ENCODE assay signal across 8 cellular contexts in the genomic region with DNA sequence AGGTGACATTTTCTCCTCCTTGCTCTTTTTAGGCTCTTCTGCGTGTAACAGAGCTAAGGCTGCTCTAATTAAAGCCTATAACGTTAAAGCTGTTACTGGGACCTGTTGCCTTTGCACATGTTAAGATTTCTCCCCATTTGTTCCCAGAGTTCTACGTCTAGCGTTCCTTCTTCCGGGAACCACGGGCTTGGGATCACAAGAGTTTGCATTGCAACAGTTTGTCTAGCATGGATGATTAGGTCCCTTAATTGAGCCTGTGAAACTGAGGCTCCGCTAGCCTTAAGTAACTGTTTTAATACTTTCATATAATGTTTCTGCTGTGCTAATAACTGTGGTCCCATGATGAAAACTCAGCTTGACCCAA. TPM values are rescaled to one million over a fixed set of nuclear protein-coding genes. Genes with fewer than 3 reads are reported as not detected.
A peak's percentile ranks its signal among the peaks of the same experiment; 100 is the strongest.
DNase-seq lines count a peak whose midpoint lies in the region; ATAC-seq and TF ChIP-seq lines count a peak whose summit lies in the region.

No MANE protein-coding gene starts in this region.

- H3K27ac Mint-ChIP-seq in activated T-cell treated with anti-CD3 and anti-CD28 coated beads, Interleukin-2, amount 50 U/mL, for 24 hours, result peak overlapping the region; percentile 94
- H3K27ac Mint-ChIP-seq in type B pancreatic cell, result peak overlapping the region; percentile 96

- no peaks in the 10 kb centered on the region for H3K79me1 ChIP-seq in mesenchymal stem cell (replicated peaks; ENCODE audit: low read length, poor library complexity, severe bottlenecking)

- H2BK120ac ChIP-seq in mesenchymal stem cell (ENCODE audit: low read depth, low read length), result no peak overlapping the region

- no peak overlapping the region for H2BK15ac ChIP-seq in mesenchymal stem cell (ENCODE audit: low read depth, poor library complexity, severe bottlenecking)

- H3K4me2 ChIP-seq in mammary epithelial cell (ENCODE audit: insufficient read depth, low read depth, low read length) (peak overlapping the region; percentile 46), mesenchymal stem cell (ENCODE audit: low read length, poor library complexity, severe bottlenecking) (peak overlapping the region; percentile 89)

- no peak overlapping the region for H3K23ac ChIP-seq in mesenchymal stem cell (ENCODE audit: low read length in 2 of 2)

- H2AFZ ChIP-seq in mammary epithelial cell (ENCODE audit: low read depth, low read length) (peak overlapping the region; percentile 75), mesenchymal stem cell (ENCODE audit: low read depth, low read length) (no peak overlapping the region)

- DNase-seq in activated T-cell treated with anti-CD3 and anti-CD28 coated beads, Interleukin-2, amount 50 U/mL, for 24 hours, result no peak
- DNase-seq in activated T-cell treated with anti-CD3 and anti-CD28 coated beads, Interleukin-2, amount 50 U/mL, for 1 hour, result no peak
- DNase-seq in mammary epithelial cell (no peak), mesenchymal stem cell (no peak), type B pancreatic cell (ENCODE audit: extremely low spot score, unreplicated experiment) (no peak)
- no peak for DNase-seq in activated CD8-positive, alpha-beta memory T cell treated with anti-CD3 and anti-CD28 coated beads, Interleukin-2, amount 50 U/mL, for 48 hours

- TF ChIP-seq CTCF in mammary epithelial cell (conservative IDR thresholded peaks at IDR 0.05 in 1 of 2, IDR thresholded peaks at IDR 0.05 in 1 of 2; ENCODE audit: extremely low read depth in 1 of 2, insufficient read depth in 1 of 2, low read depth in 1 of 2, low read length in 2 of 2) (no peak), type B pancreatic cell (conservative IDR thresholded peaks at IDR 0.05) (no peak)

- CTCF ChIA-PET in mammary epithelial cell (lab: Charles Lee; ENCODE audit: low non-redundant PET), result no interaction called here

- no peaks in the 10 kb centered on the region for H3K9me3 Mint-ChIP-seq in activated T-cell treated with anti-CD3 and anti-CD28 coated beads, Interleukin-2, amount 50 U/mL, for 24 hours
- H3K9me3 Mint-ChIP-seq in type B pancreatic cell, result no peaks in the 10 kb centered on the region

- in situ Hi-C loops in mammary epithelial cell (cut with MboI; ENCODE audit: low sequenced_read_pairs in 2 of 2), result no loop called here

- H3K9me3 ChIP-seq in mammary epithelial cell (replicated peaks; ENCODE audit: insufficient read depth, low read length), result no peaks in the 10 kb centered on the region
- H3K9me3 ChIP-seq in mesenchymal stem cell (ENCODE audit: control insufficient read depth, low read length), result no peaks in the 10 kb centered on the region

- no peaks in the 10 kb centered on the region for H4K20me1 ChIP-seq in mammary epithelial cell (ENCODE audit: insufficient read depth, low read length)

- no peak overlapping the region for H4K8ac ChIP-seq in mesenchymal stem cell (ENCODE audit: low read length)

- no TSS peak for BruUV-seq in mammary epithelial cell (replicated peaks; lab: Mats Ljungman, UMichigan)

- dilution Hi-C loops in mammary epithelial cell (cut with HindIII; ENCODE audit: low sequenced_read_pairs), result no loop called here

- H2BK12ac ChIP-seq in mesenchymal stem cell (ENCODE audit: low read length in 2 of 2), result no peak overlapping the region

- ATAC-seq in HG03520 (IDR thresholded peaks at IDR 0.05; ENCODE audit: unreplicated experiment), result no peak
- ATAC-seq in HG03196 (IDR thresholded peaks at IDR 0.05; ENCODE audit: unreplicated experiment), result no peak

- H3K36me3 ChIP-seq in mammary epithelial cell (ENCODE audit: insufficient read depth, low read length) (no peaks in the 10 kb centered on the region), mesenchymal stem cell (ENCODE audit: control insufficient read depth in 1 of 2, insufficient read depth in 2 of 2, low read depth in 1 of 2, low read length in 2 of 2) (no peaks in the 10 kb centered on the region)

- H3K4me1 ChIP-seq in mammary epithelial cell (ENCODE audit: insufficient read depth, low read length) (peaks cover 4% of the 10 kb centered on the region), mesenchymal stem cell (ENCODE audit: control insufficient read depth, insufficient read depth, low read depth, low read length) (no peaks in the 10 kb centered on the region)

- H3K4ac ChIP-seq in mesenchymal stem cell (ENCODE audit: low read depth in 1 of 2, low read length in 2 of 2), result no peak overlapping the region

- no peaks in the 10 kb centered on the region for H3K27me3 Mint-ChIP-seq in activated T-cell treated with anti-CD3 and anti-CD28 coated beads, Interleukin-2, amount 50 U/mL, for 24 hours
- H3K27me3 Mint-ChIP-seq in type B pancreatic cell, result peaks cover 16% of the 10 kb centered on the region

- H3K4me1 Mint-ChIP-seq in activated T-cell treated with anti-CD3 and anti-CD28 coated beads, Interleukin-2, amount 50 U/mL, for 24 hours (ENCODE audit: low read depth), result peaks cover 47% of the 10 kb centered on the region
- peaks cover 14% of the 10 kb centered on the region for H3K4me1 Mint-ChIP-seq in type B pancreatic cell (ENCODE audit: unreplicated experiment)

- intact Hi-C loops in mammary epithelial cell (cut with micrococcal nuclease), result no loop called here

- no peak overlapping the region for H4K91ac ChIP-seq in mesenchymal stem cell (ENCODE audit: low read length)

- no peak overlapping the region for H3K14ac ChIP-seq in mesenchymal stem cell (ENCODE audit: low read length in 2 of 2)

- no peak overlapping the region for H2BK5ac ChIP-seq in mesenchymal stem cell (ENCODE audit: low read depth, low read length, poor library complexity, severe bottlenecking)

- H3K4me3 Mint-ChIP-seq in activated T-cell treated with anti-CD3 and anti-CD28 coated beads, Interleukin-2, amount 50 U/mL, for 24 hours, result peak overlapping the region; percentile 83
- peak overlapping the region; percentile 84 for H3K4me3 Mint-ChIP-seq in type B pancreatic cell

- H3K9ac ChIP-seq in mammary epithelial cell (ENCODE audit: insufficient read depth, low read length), result no peak overlapping the region
- H3K9ac ChIP-seq in mesenchymal stem cell (ENCODE audit: low read length), result peak overlapping the region; percentile 62

- H3K79me2 ChIP-seq in mammary epithelial cell (ENCODE audit: insufficient read depth, low read length), result no peaks in the 10 kb centered on the region

- H3K36me3 Mint-ChIP-seq in activated T-cell treated with anti-CD3 and anti-CD28 coated beads, Interleukin-2, amount 50 U/mL, for 24 hours (ENCODE audit: low read depth), result no peaks in the 10 kb centered on the region
- H3K36me3 Mint-ChIP-seq in type B pancreatic cell, result no peaks in the 10 kb centered on the region

- H3K4me3 ChIP-seq in mammary epithelial cell (replicated peaks in 1 of 3; ENCODE audit: insufficient read depth in 1 of 3, low read depth in 2 of 3, low read length in 3 of 3) (peak overlapping the region in 2 of 3 experiments; percentile 3 to 11), mesenchymal stem cell (ENCODE audit: insufficient read depth in 1 of 2, low read depth in 1 of 2, low read length in 2 of 2) (peak overlapping the region in 1 of 2 experiments; percentile 77)

- no peak overlapping the region for H3K18ac ChIP-seq in mesenchymal stem cell (ENCODE audit: low read depth in 1 of 2, low read length in 2 of 2)

- H2AK5ac ChIP-seq in mesenchymal stem cell (ENCODE audit: low read length, severe bottlenecking), result no peak overlapping the region

- 34% methylated on average over 6 of the region's 7 CpGs for WGBS in mammary epithelial cell (ENCODE audit: low coverage, missing lambda C conversion rate)
- 80% methylated on average over 6 of the region's 7 CpGs for WGBS in mesenchymal stem cell

- H3K27ac ChIP-seq in mammary epithelial cell (ENCODE audit: insufficient read depth, low read depth, low read length), result no peak overlapping the region
- H3K27ac ChIP-seq in mesenchymal stem cell (ENCODE audit: low read length, poor library complexity, severe bottlenecking), result no peak overlapping the region

- peaks cover 2% of the 10 kb centered on the region for H3K27me3 ChIP-seq in mammary epithelial cell (ENCODE audit: insufficient read depth, low read length)
- peaks cover 12 to 55% of the 10 kb centered on the region in 2 experiments for H3K27me3 ChIP-seq in mesenchymal stem cell (ENCODE audit: control insufficient read depth in 1 of 2, insufficient read depth in 1 of 2, low read length in 2 of 2)

RNA-seq across cellular contexts. Expression of a gene that starts 16.7 kb away (rescaled TPM):
- not detected for total RNA-seq in mammary epithelial cell
- not detected for polyA plus RNA-seq in mammary epithelial cell
- not detected for polyA minus RNA-seq in mammary epithelial cell
- 0.04 TPM for polyA plus RNA-seq in mesenchymal stem cell (2013, experiment 1 of 2)
- polyA plus RNA-seq in mesenchymal stem cell (2013, experiment 2 of 2), result 0.03 TPM
- total RNA-seq in type B pancreatic cell (ENCODE audit: low replicate concordance), result 113 and 174 TPM in 2 replicates

RNA-seq across cellular contexts. Expression of a gene that starts 28.1 kb away (rescaled TPM):
- 10 to 100 TPM; 18.2 to 19.7 TPM for total RNA-seq in mammary epithelial cell
- 16.9 TPM for polyA plus RNA-seq in mammary epithelial cell
- polyA minus RNA-seq in mammary epithelial cell, result 6.9 TPM
- 6.5 TPM for polyA plus RNA-seq in mesenchymal stem cell (2013, experiment 1 of 2)
- 7.7 TPM for polyA plus RNA-seq in mesenchymal stem cell (2013, experiment 2 of 2)
- total RNA-seq in type B pancreatic cell (ENCODE audit: low replicate concordance), result 21.4 and 24.6 TPM in 2 replicates

Comparison
In these comparisons a context has a peak if more than half of its experiments do, and no peak if none do; other contexts are left out.
1. RNA of a gene that starts 16.7 kb away (total RNA-seq): 113 to 174 TPM in type B pancreatic cell; not detected in mammary epithelial cell; every median in the first group is over 100 times any median in the second.